ENCODE assay signal across 25 cellular contexts in the genomic region with DNA sequence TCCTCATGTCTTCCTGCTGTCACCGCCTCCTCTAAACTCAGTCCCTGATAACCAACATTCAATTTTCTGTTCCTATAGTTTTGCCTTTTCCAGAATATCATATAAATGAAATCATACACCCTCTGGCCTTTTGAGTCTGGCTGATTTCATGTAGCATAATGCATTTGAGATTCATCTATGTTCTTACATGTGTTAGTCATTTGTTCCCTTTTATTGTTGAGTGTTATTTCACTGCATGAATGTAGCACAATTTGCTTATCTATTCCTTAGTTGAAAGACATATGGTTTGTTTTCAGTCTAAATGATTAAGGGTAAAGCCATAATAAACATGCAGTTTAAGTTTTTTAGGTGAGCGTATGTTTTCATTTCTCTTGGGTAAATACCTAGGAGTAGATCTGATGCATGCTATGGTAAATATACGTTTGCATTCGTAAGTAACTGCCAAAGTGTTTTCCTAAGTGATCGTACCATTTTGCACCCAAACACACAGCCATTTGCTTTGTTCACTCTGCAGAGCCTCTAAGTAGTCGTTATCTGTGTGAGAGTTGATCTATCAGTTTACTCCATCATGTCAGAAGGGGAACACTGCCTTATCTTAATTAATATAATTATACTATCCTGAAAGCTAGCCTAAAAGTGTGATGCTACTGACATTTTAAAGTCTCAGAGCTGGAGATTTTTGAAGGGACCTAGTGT.
"Had no signal": no experiment of that assay in that cellular context is flagged by ENCODE, and none has a peak within 500 bp of the region (broad histone marks: within the 10 kb centered on the region; RNA-seq: fewer than 3 reads in every experiment).

No MANE protein-coding gene starts in this region.

- H3K36me3 Mint-ChIP-seq: activated CD4-positive, alpha-beta memory T cell treated with anti-CD3 and anti-CD28 coated beads for 36 hours; activated naive CD4-positive, alpha-beta T cell treated with anti-CD3 and anti-CD28 coated beads, Interleukin-2, amount 10 ng/mL, durations not matched to agents 7 days and 5 days; activated naive CD8-positive, alpha-beta T cell had no signal

- H3K9me3 Mint-ChIP-seq: activated CD4-positive, alpha-beta memory T cell treated with anti-CD3 and anti-CD28 coated beads for 36 hours; activated CD4-positive, alpha-beta T cell treated with anti-CD3 and anti-CD28 coated beads, Interleukin-2, amount 10 ng/mL, durations not matched to agents 24 days and 14 days; activated naive CD4-positive, alpha-beta T cell treated with anti-CD3 and anti-CD28 coated beads, Interleukin-2, amount 10 ng/mL, durations not matched to agents 7 days and 5 days; activated T-cell treated with anti-CD3 and anti-CD28 coated beads, Interleukin-2, amount 50 U/mL, for 24 hours; activated T-cell treated with anti-CD3 and anti-CD28 coated beads, Interleukin-2, amount 50 U/mL, for 72 hours; endodermal cell had no signal

- ATAC-seq: activated CD4-positive, alpha-beta T cell treated with anti-CD3 and anti-CD28 coated beads for 36 hours; activated T-cell treated with anti-CD3 and anti-CD28 coated beads, Interleukin-2, amount 50 U/mL, for 72 hours; body of pancreas; esophagus mucosa had no signal

- DNase-seq: activated CD4-positive, alpha-beta memory T cell treated with anti-CD3 and anti-CD28 coated beads for 36 hours; activated CD4-positive, alpha-beta T cell treated with anti-CD3 and anti-CD28 coated beads for 36 hours; activated CD4-positive, alpha-beta T cell treated with anti-CD3 and anti-CD28 coated beads, Interleukin-2, amount 10 ng/mL, durations not matched to agents 24 days and 14 days; activated CD4-positive, CD25-positive, alpha-beta regulatory T cell; activated CD4-positive, CD25-positive, alpha-beta regulatory T cell treated with anti-CD3 and anti-CD28 coated beads, Interleukin-2, amount 50 U/mL, for 72 hours; activated CD8-positive, alpha-beta memory T cell treated with anti-CD3 and anti-CD28 coated beads, Interleukin-2, amount 50 U/mL, for 48 hours; activated gamma-delta T cell; activated naive CD4-positive, alpha-beta T cell; activated naive CD4-positive, alpha-beta T cell treated with anti-CD3 and anti-CD28 coated beads, Interleukin-2, amount 10 ng/mL, durations not matched to agents 7 days and 5 days; activated T-cell treated with anti-CD3 and anti-CD28 coated beads for 4 hours; activated T-cell treated with anti-CD3 and anti-CD28 coated beads, Interleukin-2, amount 50 U/mL, for 24 hours; activated T-cell treated with anti-CD3 and anti-CD28 coated beads, Interleukin-2, amount 50 U/mL, for 72 hours; amygdala; aorta; body of pancreas; central memory CD4-positive, alpha-beta T cell; cerebellar nuclear complex; colonic mucosa; effector memory CD4-positive, alpha-beta T cell; endodermal cell; foreskin fibroblast; head of caudate nucleus; T-helper 2 cell had no signal

- H3K27ac Mint-ChIP-seq: activated CD4-positive, alpha-beta memory T cell treated with anti-CD3 and anti-CD28 coated beads for 36 hours; activated CD4-positive, alpha-beta T cell treated with anti-CD3 and anti-CD28 coated beads for 36 hours; activated CD4-positive, alpha-beta T cell treated with anti-CD3 and anti-CD28 coated beads, Interleukin-2, amount 10 ng/mL, durations not matched to agents 24 days and 14 days; activated naive CD4-positive, alpha-beta T cell treated with anti-CD3 and anti-CD28 coated beads, Interleukin-2, amount 10 ng/mL, durations not matched to agents 7 days and 5 days; activated naive CD8-positive, alpha-beta T cell; activated T-cell treated with anti-CD3 and anti-CD28 coated beads, Interleukin-2, amount 50 U/mL, for 24 hours; activated T-cell treated with anti-CD3 and anti-CD28 coated beads, Interleukin-2, amount 50 U/mL, for 72 hours; endodermal cell had no signal

- H3K4me1 Mint-ChIP-seq: activated CD4-positive, alpha-beta T cell treated with anti-CD3 and anti-CD28 coated beads for 36 hours; activated CD4-positive, alpha-beta T cell treated with anti-CD3 and anti-CD28 coated beads, Interleukin-2, amount 10 ng/mL, durations not matched to agents 24 days and 14 days; activated naive CD4-positive, alpha-beta T cell treated with anti-CD3 and anti-CD28 coated beads, Interleukin-2, amount 10 ng/mL, durations not matched to agents 7 days and 5 days had no signal

- H3K4me3 Mint-ChIP-seq: activated CD4-positive, alpha-beta memory T cell treated with anti-CD3 and anti-CD28 coated beads for 36 hours; activated CD4-positive, alpha-beta T cell treated with anti-CD3 and anti-CD28 coated beads for 36 hours; activated CD4-positive, alpha-beta T cell treated with anti-CD3 and anti-CD28 coated beads, Interleukin-2, amount 10 ng/mL, durations not matched to agents 24 days and 14 days; activated naive CD4-positive, alpha-beta T cell treated with anti-CD3 and anti-CD28 coated beads, Interleukin-2, amount 10 ng/mL, durations not matched to agents 7 days and 5 days; activated naive CD8-positive, alpha-beta T cell; activated T-cell treated with anti-CD3 and anti-CD28 coated beads, Interleukin-2, amount 50 U/mL, for 24 hours; activated T-cell treated with anti-CD3 and anti-CD28 coated beads, Interleukin-2, amount 50 U/mL, for 72 hours; endodermal cell had no signal
